19 cellular contexts compared by ENCODE assay signal in the genomic region with DNA sequence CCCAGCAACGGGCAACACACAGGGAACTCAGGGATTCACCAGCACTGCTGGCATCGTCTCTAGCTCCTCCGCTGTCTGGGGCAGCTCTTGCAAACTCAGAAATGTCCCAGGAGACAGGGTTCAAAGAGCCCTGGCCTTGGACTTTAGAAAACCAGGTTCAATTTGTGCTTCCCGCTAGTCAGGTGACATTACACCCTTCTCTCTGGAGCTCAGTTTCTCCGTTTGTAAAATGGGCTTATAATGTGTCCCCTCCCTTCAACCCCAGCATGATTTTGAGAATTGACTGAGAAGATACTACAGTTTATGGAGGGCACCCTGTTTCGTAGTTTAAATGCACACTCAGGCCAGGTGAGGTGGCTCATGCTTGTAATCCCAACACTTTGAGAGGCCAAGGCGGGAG. TPM values are rescaled to one million over a fixed set of nuclear protein-coding genes. Genes with fewer than 3 reads are reported as not detected.
"Had no signal": no experiment of that assay in that cellular context is flagged by ENCODE, and none has a peak within 500 bp of the region (broad histone marks: within the 10 kb centered on the region; RNA-seq: fewer than 3 reads in every experiment).

No MANE protein-coding gene starts in this region.

- ATAC-seq: activated T-helper 17 cell treated with anti-CD3 and anti-CD28 coated beads, Interleukin-2, amount 50 U/mL, for 72 hours; body of pancreas; esophagus mucosa; pancreas had no signal

- H3K27ac ChIP-seq: body of pancreas, pancreas, skin epidermis, thyroid gland had no signal

- H3K36me3 ChIP-seq: pancreas, thyroid gland had no signal

- H3K27me3 Mint-ChIP-seq: activated T-helper 17 cell treated with anti-CD3 and anti-CD28 coated beads, Interleukin-2, amount 50 U/mL, for 72 hours; central memory CD8-positive, alpha-beta T cell had no signal

- H3K4me3 ChIP-seq: body of pancreas, lung, pancreas, skin epidermis, thyroid gland had no signal

- H3K27me3 ChIP-seq: body of pancreas, pancreas, thyroid gland had no signal

- H3K4me3 Mint-ChIP-seq: activated naive CD4-positive, alpha-beta T cell treated with anti-CD3 and anti-CD28 coated beads, Interleukin-2, amount 10 ng/mL, durations not matched to agents 7 days and 5 days; activated T-helper 17 cell treated with anti-CD3 and anti-CD28 coated beads, Interleukin-2, amount 50 U/mL, for 72 hours; central memory CD8-positive, alpha-beta T cell had no signal

- H3K27ac Mint-ChIP-seq: activated naive CD4-positive, alpha-beta T cell treated with anti-CD3 and anti-CD28 coated beads, Interleukin-2, amount 10 ng/mL, durations not matched to agents 7 days and 5 days; activated T-helper 17 cell treated with anti-CD3 and anti-CD28 coated beads, Interleukin-2, amount 50 U/mL, for 72 hours had no signal

- H3K9me3 ChIP-seq: body of pancreas, pancreas, thyroid gland had no signal

- H3K36me3 Mint-ChIP-seq: activated naive CD4-positive, alpha-beta T cell treated with anti-CD3 and anti-CD28 coated beads, Interleukin-2, amount 10 ng/mL, durations not matched to agents 7 days and 5 days had no signal

- DNase-seq: activated CD4-positive, CD25-positive, alpha-beta regulatory T cell; activated naive CD4-positive, alpha-beta T cell treated with anti-CD3 and anti-CD28 coated beads, Interleukin-2, amount 10 ng/mL, durations not matched to agents 7 days and 5 days; amniotic stem cell; body of pancreas; hypothalamus; left colon; nephron progenitor cell; pancreas; retina; T-helper 2 cell; thyroid gland had no signal

- FAIRE-seq: pancreas, TTC549 had no signal

- H3K9me3 Mint-ChIP-seq: activated naive CD4-positive, alpha-beta T cell treated with anti-CD3 and anti-CD28 coated beads, Interleukin-2, amount 10 ng/mL, durations not matched to agents 7 days and 5 days; activated T-helper 17 cell treated with anti-CD3 and anti-CD28 coated beads, Interleukin-2, amount 50 U/mL, for 72 hours; central memory CD8-positive, alpha-beta T cell; nephron progenitor cell had no signal

RNA-seq across cellular contexts. Expression of a gene that starts 26.2 kb away (rescaled TPM):
- total RNA-seq: activated T-helper 17 cell treated with anti-CD3 and anti-CD28 coated beads, Interleukin-2, amount 50 U/mL, for 72 hours; mononuclear cell had no signal

RNA-seq across cellular contexts. Expression of a gene that starts 37.6 kb away (rescaled TPM):
- total RNA-seq: activated T-helper 17 cell treated with anti-CD3 and anti-CD28 coated beads, Interleukin-2, amount 50 U/mL, for 72 hours; esophagus mucosa; glomerular endothelial cell; mononuclear cell had no signal
